Comparison of ENCODE assay signal across 17 cellular contexts in the genomic region with DNA sequence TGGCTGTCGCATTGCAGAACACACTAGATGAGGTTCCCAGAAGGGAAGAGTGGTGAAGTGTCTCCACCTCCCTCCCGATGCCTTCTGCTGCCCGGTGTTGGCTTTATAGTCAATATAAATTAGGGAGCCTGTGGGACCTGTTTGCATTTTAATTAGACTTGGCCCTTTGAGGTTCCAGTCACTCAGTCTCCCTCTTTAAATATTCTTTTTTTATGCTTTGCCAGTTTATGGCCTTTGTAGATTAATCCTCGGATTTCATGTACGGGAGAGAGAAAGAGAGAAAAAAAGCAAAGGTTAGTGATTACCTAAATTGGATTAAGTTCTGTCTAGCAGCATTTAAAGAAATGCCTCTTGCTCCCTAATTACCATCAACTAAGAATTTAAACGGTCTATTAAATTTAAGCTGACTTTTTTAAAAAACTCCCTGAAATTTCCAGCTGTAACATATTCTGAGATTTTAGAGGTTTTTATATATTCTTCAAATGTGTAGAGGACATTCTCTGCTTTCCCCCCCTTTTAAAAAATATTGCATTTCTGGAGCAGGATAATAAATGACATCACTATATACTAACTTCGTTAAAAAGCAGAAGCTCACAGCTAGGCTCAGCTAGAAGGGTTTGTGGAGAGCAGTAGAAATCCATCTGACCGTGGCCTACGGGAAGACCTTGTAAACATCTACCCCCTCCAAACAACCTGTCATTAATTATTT.
DNase-seq lines count a peak whose midpoint lies in the region; ATAC-seq lines count a peak whose summit lies in the region.
"Had no signal": no experiment of that assay in that cellular context is flagged by ENCODE, and none has a peak within 500 bp of the region (broad histone marks: within the 10 kb centered on the region; RNA-seq: fewer than 3 reads in every experiment).

No MANE protein-coding gene starts in this region.

- H3K4me1 Mint-ChIP-seq in activated T-cell treated with anti-CD3 and anti-CD28 coated beads, Interleukin-2, amount 50 U/mL, for 72 hours (ENCODE audit: low read depth) = peaks cover 41% of the 10 kb centered on the region
- peaks cover 32% of the 10 kb centered on the region for H3K4me1 Mint-ChIP-seq in stimulated activated memory B cell treated with anti-CD40 and anti-IgM and Interleukin-4, amounts not matched to agents 10 μg/mL and 1 μg/mL and 100 μg/mL, for 72 hours

- H3K27me3 Mint-ChIP-seq in activated T-cell treated with anti-CD3 and anti-CD28 coated beads, Interleukin-2, amount 50 U/mL, for 72 hours (ENCODE audit: low read depth) = peaks cover 39% of the 10 kb centered on the region
- H3K27me3 Mint-ChIP-seq in stimulated activated memory B cell treated with anti-CD40 and anti-IgM and Interleukin-4, amounts not matched to agents 10 μg/mL and 1 μg/mL and 100 μg/mL, for 72 hours = peaks cover 29% of the 10 kb centered on the region

- H3K27ac Mint-ChIP-seq in activated T-cell treated with anti-CD3 and anti-CD28 coated beads, Interleukin-2, amount 50 U/mL, for 72 hours = peak overlapping the region; percentile 98
- no peak overlapping the region for H3K27ac Mint-ChIP-seq in stimulated activated memory B cell treated with anti-CD40 and anti-IgM and Interleukin-4, amounts not matched to agents 10 μg/mL and 1 μg/mL and 100 μg/mL, for 72 hours
- H3K27ac Mint-ChIP-seq: nephron had no signal

- peak overlapping the region; percentile 4 to 60 for H3K4me3 Mint-ChIP-seq in activated T-cell treated with anti-CD3 and anti-CD28 coated beads, Interleukin-2, amount 50 U/mL, for 72 hours
- peak overlapping the region; percentile 59 for H3K4me3 Mint-ChIP-seq in stimulated activated memory B cell treated with anti-CD40 and anti-IgM and Interleukin-4, amounts not matched to agents 10 μg/mL and 1 μg/mL and 100 μg/mL, for 72 hours
- H3K4me3 Mint-ChIP-seq: nephron had no signal

- ATAC-seq in activated T-cell treated with anti-CD3 and anti-CD28 coated beads, Interleukin-2, amount 50 U/mL, for 72 hours (replicated peaks in 1 of 2) = no peak
- no peak for ATAC-seq in stimulated activated memory B cell treated with anti-CD40 and anti-IgM and Interleukin-4, amounts not matched to agents 10 μg/mL and 1 μg/mL and 100 μg/mL, for 72 hours
- ATAC-seq: left ventricle myocardium superior had no signal

- H3K36me3 ChIP-seq in effector memory CD4-positive, alpha-beta T cell (ENCODE audit: control insufficient read depth, insufficient read depth, low read length) = no peaks in the 10 kb centered on the region

- no peaks in the 10 kb centered on the region for H3K27me3 ChIP-seq in effector memory CD4-positive, alpha-beta T cell (replicated peaks; ENCODE audit: control insufficient read depth, insufficient read depth, low read length, poor library complexity, severe bottlenecking)

- H3K36me3 Mint-ChIP-seq in activated T-cell treated with anti-CD3 and anti-CD28 coated beads, Interleukin-2, amount 50 U/mL, for 72 hours (ENCODE audit: insufficient read depth in 2 of 2) = peaks cover 8 to 11% of the 10 kb centered on the region in 2 donors
- no peaks in the 10 kb centered on the region for H3K36me3 Mint-ChIP-seq in stimulated activated memory B cell treated with anti-CD40 and anti-IgM and Interleukin-4, amounts not matched to agents 10 μg/mL and 1 μg/mL and 100 μg/mL, for 72 hours

- peak overlapping the region; percentile 13 for H3K27ac ChIP-seq in effector memory CD4-positive, alpha-beta T cell (ENCODE audit: insufficient read depth, low read length, poor library complexity, severe bottlenecking)
- H3K27ac ChIP-seq: HL-60 had no signal

- no peaks in the 10 kb centered on the region for H3K9me3 ChIP-seq in effector memory CD4-positive, alpha-beta T cell (ENCODE audit: control insufficient read depth, low read length)

- H3K4me1 ChIP-seq in effector memory CD4-positive, alpha-beta T cell (ENCODE audit: control insufficient read depth, insufficient read depth, low read length, poor library complexity, severe bottlenecking) = peaks cover 8% of the 10 kb centered on the region

- no peak for DNase-seq in activated T-cell treated with anti-CD3 and anti-CD28 coated beads, Interleukin-2, amount 50 U/mL, for 72 hours
- no peak for DNase-seq in activated T-cell treated with anti-CD3 and anti-CD28 coated beads, Interleukin-2, amount 50 U/mL, for 48 hours
- DNase-seq in NCI-H82 treated with DMSO at 0.1 percent for 48 hours (lab: John Stamatoyannopoulos, UW; ENCODE audit: unreplicated experiment) (peak; percentile 81), mucosa of gallbladder (ENCODE audit: low spot score) (no peak), NCI-H446 treated with DMSO at 0.1 percent for 48 hours (lab: John Stamatoyannopoulos, UW) (no peak), NCI-H345 treated with DMSO at 0.1 percent for 48 hours (lab: John Stamatoyannopoulos, UW; ENCODE audit: unreplicated experiment) (no peak)
- no peak for DNase-seq in effector memory CD4-positive, alpha-beta T cell
- DNase-seq: activated naive CD4-positive, alpha-beta T cell treated with Interleukin-2 at 50 U/mL for 16 hours; erythroblast; GOT3; left ventricle myocardium superior; NCI-H1092 treated with DMSO at 0.1 percent for 48 hours; NCI-H226; SIG-M5 had no signal

- no peaks in the 10 kb centered on the region for H3K9me3 Mint-ChIP-seq in activated T-cell treated with anti-CD3 and anti-CD28 coated beads, Interleukin-2, amount 50 U/mL, for 72 hours
- no peaks in the 10 kb centered on the region for H3K9me3 Mint-ChIP-seq in stimulated activated memory B cell treated with anti-CD40 and anti-IgM and Interleukin-4, amounts not matched to agents 10 μg/mL and 1 μg/mL and 100 μg/mL, for 72 hours
- H3K9me3 Mint-ChIP-seq: nephron had no signal

- peak overlapping the region; percentile 17 for H3K4me3 ChIP-seq in effector memory CD4-positive, alpha-beta T cell (ENCODE audit: insufficient read depth, low read depth, low read length, poor library complexity, severe bottlenecking)
